In genomic region chr4:86630629-86631028, GRCh38 we compare ENCODE assay signal across 17 cellular contexts. TPM values are rescaled to one million over a fixed set of nuclear protein-coding genes. Genes with fewer than 3 reads are reported as not detected.
DNase-seq lines count a peak whose midpoint lies in the region; TF ChIP-seq lines count a peak whose summit lies in the region.
"Had no signal": no experiment of that assay in that cellular context is flagged by ENCODE, and none has a peak within 500 bp of the region (broad histone marks: within the 10 kb centered on the region; RNA-seq: fewer than 3 reads in every experiment).

No MANE protein-coding gene starts in this region.

- H3K4me1 ChIP-seq in SK-N-SH (ENCODE audit: control insufficient read depth in 1 of 2, insufficient read depth in 2 of 2, low read depth in 1 of 2, low read length in 1 of 2) (no peaks in the 10 kb centered on the region; a peak in 1 of 4 replicates), mesodermal cell (ENCODE audit: control insufficient read depth, insufficient read depth, low read length, poor library complexity, severe bottlenecking) (peaks cover 15% of the 10 kb centered on the region)
- H3K4me1 ChIP-seq: BLaER1 had no signal

- no peak overlapping the region for H3K4me2 ChIP-seq in SK-N-SH
- H3K4me2 ChIP-seq: BLaER1 had no signal

- POLR2A ChIA-PET in SK-N-SH (lab: Yijun Ruan, JAX) (no interaction called here), RWPE1 (lab: Yijun Ruan, JAX; ENCODE audit: low non-redundant PET) (no interaction called here)

- no peak overlapping the region for H3K4me3 ChIP-seq in SK-N-SH (ENCODE audit: low read depth in 2 of 2, low read length in 1 of 2)
- H3K4me3 ChIP-seq in mesodermal cell (ENCODE audit: extremely low read depth, insufficient read depth, low read length, poor library complexity, severe bottlenecking), result no peak overlapping the region
- H3K4me3 ChIP-seq: BLaER1 had no signal

- H3K9me3 ChIP-seq in SK-N-SH (0 out of 2 replicates have a peak, but pooled peaks cover 4% of the 10 kb centered on the region), mesodermal cell (ENCODE audit: control insufficient read depth, low read length) (no peaks in the 10 kb centered on the region)
- H3K9me3 ChIP-seq: BLaER1 had no signal

- TF ChIP-seq CTCF in SK-N-SH (IDR thresholded peaks at IDR 0.05), result no peak
- no peak for TF ChIP-seq CTCF in RWPE1 (conservative IDR thresholded peaks at IDR 0.05; ENCODE audit: low read depth)

- peak in 1 of 2 experiments; percentile 50; a peak in 1 of 4 replicates for TF ChIP-seq EP300 in SK-N-SH (IDR thresholded peaks at IDR 0.05; ENCODE audit: borderline replicate concordance in 1 of 2, low read depth in 1 of 2, low read length in 1 of 2)

- H3K27ac ChIP-seq in SK-N-SH (ENCODE audit: low read depth in 2 of 2, low read length in 1 of 2) (no peak overlapping the region), mesodermal cell (ENCODE audit: low read depth, low read length, severe bottlenecking) (peak overlapping the region; percentile 32), RWPE1 (no peak overlapping the region)
- H3K27ac ChIP-seq: BLaER1 had no signal

- H3K27me3 ChIP-seq in SK-N-SH (ENCODE audit: insufficient read depth), result no peaks in the 10 kb centered on the region
- H3K27me3 ChIP-seq: BLaER1 had no signal

- DNase-seq in NCI-H524 (lab: John Stamatoyannopoulos, UW) (peak; percentile 45 to 81), SK-N-SH (peak; percentile 10), superior temporal gyrus (ENCODE audit: extremely low spot score) (peak; percentile 5), RWPE1 (ENCODE audit: low spot score) (no peak), cerebellar nuclear complex (lab: John Stamatoyannopoulos, UW) (no peak), NCI-H345 treated with DMSO at 0.1 percent for 48 hours (lab: John Stamatoyannopoulos, UW; ENCODE audit: unreplicated experiment) (no peak)
- DNase-seq: ACHN; CD4-positive, alpha-beta T cell; COR-L47; Karpas-422; NCI-H1417; NCI-H1694 treated with DMSO at 0.1 percent for 48 hours; NCI-H2081 treated with DMSO at 0.1 percent for 48 hours; OCI-M1; Right ventricle myocardium superior had no signal

- TF ChIP-seq RAD21 in SK-N-SH (IDR thresholded peaks at IDR 0.05; ENCODE audit: low read length), result no peak

- H3K9me2 ChIP-seq in SK-N-SH, result no peaks in the 10 kb centered on the region

- no peak overlapping the region for H2AFZ ChIP-seq in SK-N-SH (ENCODE audit: low read depth)

- H3F3A ChIP-seq in SK-N-SH (replicated peaks; ENCODE audit: insufficient read depth), result no peaks in the 10 kb centered on the region

- H3K9ac ChIP-seq in SK-N-SH, result no peak overlapping the region
- H3K9ac ChIP-seq: BLaER1 had no signal

- H4K20me1 ChIP-seq in SK-N-SH (ENCODE audit: insufficient read depth), result no peaks in the 10 kb centered on the region
- H4K20me1 ChIP-seq: BLaER1 had no signal

- CTCF ChIA-PET in SK-N-SH (lab: Yijun Ruan, JAX) (interaction anchor here (1.7 kb wide), 1 partner anchor 135 kb away, joined by 4 read pairs; no protein-coding TSS in a partner anchor), RWPE1 (lab: Yijun Ruan, JAX) (interaction anchor here (0.9 to 1.1 kb wide), 2 partner anchors 12 to 132 kb away, joined by 4 to 8 read pairs; no protein-coding TSS in a partner anchor)

- H3K79me2 ChIP-seq in SK-N-SH (ENCODE audit: insufficient read depth), result no peaks in the 10 kb centered on the region

- peaks cover 0 to 8% of the 10 kb centered on the region in 2 experiments for H3K36me3 ChIP-seq in SK-N-SH (replicated peaks in 1 of 2; ENCODE audit: control insufficient read depth in 1 of 2, insufficient read depth in 2 of 2, low read length in 1 of 2)
- peaks cover 20% of the 10 kb centered on the region for H3K36me3 ChIP-seq in mesodermal cell (ENCODE audit: control insufficient read depth, insufficient read depth, low read length)
- H3K36me3 ChIP-seq: BLaER1 had no signal

- WGBS in SK-N-SH (ENCODE audit: low lambda C conversion rate), result 93% methylated on average over 1 of the region's 1 CpG
- WGBS in mesodermal cell (ENCODE audit: insufficient coverage in 2 of 2), 2 experiments, result 100% methylated on average over 1 of the region's 1 CpG; no CpG with 5 or more reads in 1 of the 2 experiments

TF ChIP-seq in SK-N-SH, 30 proteins besides CTCF, POLR2A, EP300 and RAD21:
- TF ChIP-seq USF1 (IDR thresholded peaks at IDR 0.05; ENCODE audit: borderline replicate concordance, low read depth), result no peak
- no peak for TF ChIP-seq REST (IDR thresholded peaks at IDR 0.05; ENCODE audit: low read depth, low read length)
- TF ChIP-seq TCF12 (IDR thresholded peaks at IDR 0.05), result 0 out of 2 replicates have a peak, but pooled peaks have one; percentile 8
- TF ChIP-seq CHD2 (IDR thresholded peaks at IDR 0.05; ENCODE audit: low read length, partially characterized antibody), result no peak
- TF ChIP-seq ZBTB33 (IDR thresholded peaks at IDR 0.05; ENCODE audit: borderline replicate concordance, low read depth), result no peak
- TF ChIP-seq TEAD4 (IDR thresholded peaks at IDR 0.05; ENCODE audit: borderline replicate concordance, insufficient read depth), result no peak
- no peak for TF ChIP-seq NRF1 (IDR thresholded peaks at IDR 0.05; ENCODE audit: low read depth, low read length)
- TF ChIP-seq RCOR1 (IDR thresholded peaks at IDR 0.05; ENCODE audit: low read length), result peak; percentile 87
- TF ChIP-seq USF2 (IDR thresholded peaks at IDR 0.05; ENCODE audit: borderline replicate concordance, low read depth, low read length), result no peak
- TF ChIP-seq RXRA (IDR thresholded peaks at IDR 0.05; ENCODE audit: borderline replicate concordance, low read depth), result no peak
- no peak for TF ChIP-seq GATA2 (CRISPR knock-in tag; IDR thresholded peaks at IDR 0.05)
TF ChIP-seq in SK-N-SH: peak in this region for 2.

RNA-seq across cellular contexts. Expression of gene PTPN13, which starts 36.5 kb away (rescaled TPM):
- polyA plus RNA-seq in SK-N-SH (2012; rRNA removed), result 5.5 and 7.0 TPM in 2 replicates
- 8.7 and 8.9 TPM in 2 replicates for polyA plus RNA-seq in SK-N-SH (2012; cell fraction: cytosol; rRNA removed)
- polyA plus RNA-seq in SK-N-SH (2012; cell fraction: nucleus; rRNA removed), result 5.4 and 11.4 TPM in 2 replicates
- 61.2 TPM for polyA plus RNA-seq in mesodermal cell (2013, experiment 1 of 2)
- polyA plus RNA-seq in mesodermal cell (2013, experiment 2 of 2), result 65.1 TPM

Comparison
In these comparisons a context has a peak if more than half of its experiments do, and no peak if none do; other contexts are left out.
1. DNase-seq: peak in NCI-H524 (2 of 2), SK-N-SH (single experiment) and superior temporal gyrus (single experiment); none in RWPE1 (single experiment), cerebellar nuclear complex (0 of 2) and NCI-H345 treated with DMSO at 0.1 percent for 48 hours (single experiment).